In the genomic region with DNA sequence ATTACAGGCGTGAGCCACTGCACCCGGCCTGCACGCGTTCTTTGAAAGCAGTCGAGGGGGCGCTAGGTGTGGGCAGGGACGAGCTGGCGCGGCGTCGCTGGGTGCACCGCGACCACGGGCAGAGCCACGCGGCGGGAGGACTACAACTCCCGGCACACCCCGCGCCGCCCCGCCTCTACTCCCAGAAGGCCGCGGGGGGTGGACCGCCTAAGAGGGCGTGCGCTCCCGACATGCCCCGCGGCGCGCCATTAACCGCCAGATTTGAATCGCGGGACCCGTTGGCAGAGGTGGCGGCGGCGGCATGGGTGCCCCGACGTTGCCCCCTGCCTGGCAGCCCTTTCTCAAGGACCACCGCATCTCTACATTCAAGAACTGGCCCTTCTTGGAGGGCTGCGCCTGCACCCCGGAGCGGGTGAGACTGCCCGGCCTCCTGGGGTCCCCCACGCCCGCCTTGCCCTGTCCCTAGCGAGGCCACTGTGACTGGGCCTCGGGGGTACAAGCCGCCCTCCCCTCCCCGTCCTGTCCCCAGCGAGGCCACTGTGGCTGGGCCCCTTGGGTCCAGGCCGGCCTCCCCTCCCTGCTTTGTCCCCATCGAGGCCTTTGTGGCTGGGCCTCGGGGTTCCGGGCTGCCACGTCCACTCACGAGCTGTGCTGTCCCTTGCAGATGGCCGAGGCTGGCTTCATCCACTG, we compare ENCODE assay signal across 8 cellular contexts. TPM values are rescaled to one million over a fixed set of nuclear protein-coding genes. Genes with fewer than 3 reads are reported as not detected.
A peak's percentile ranks its signal among the peaks of the same experiment; 100 is the strongest.
DNase-seq lines count a peak whose midpoint lies in the region; ATAC-seq and TF ChIP-seq lines count a peak whose summit lies in the region.

TSS of gene BIRC5 (plus strand) at position 238 of the 690 bp plus-strand sequence. CDS start at position 302, 64 bp downstream.

- peaks cover 25% of the 10 kb centered on the region for H3K4me1 Mint-ChIP-seq in activated CD4-positive, alpha-beta T cell treated with anti-CD3 and anti-CD28 coated beads, Interleukin-2, amount 10 ng/mL, durations not matched to agents 7 days and 5 days
- H3K4me1 Mint-ChIP-seq in dendritic cell treated with granulocyte-macrophage colony-stimulating factor and Interleukin-4, amounts not matched to agents 40 ng/mL and 50 ng/mL, for 4 days (ENCODE audit: low read depth) = peaks cover 17% of the 10 kb centered on the region

- TF ChIP-seq POLR2A in GM19193 (IDR thresholded peaks at IDR 0.05; ENCODE audit: extremely low read depth, insufficient read depth, insufficient read length) = peak; percentile 51

- peak; percentile 82 for ATAC-seq in HG03571 (IDR thresholded peaks at IDR 0.05; ENCODE audit: unreplicated experiment)

- H3K4me3 ChIP-seq in liver (ENCODE audit: low read depth in 1 of 3, low read length in 3 of 3) = peak within 1 kb of the TSS in 1 of 3 donors; percentile 32

- H3K27ac ChIP-seq in liver (ENCODE audit: low read depth in 1 of 2, low read length in 2 of 2) = no peak within 1 kb of the TSS

- H3K27ac Mint-ChIP-seq in activated CD4-positive, alpha-beta T cell treated with anti-CD3 and anti-CD28 coated beads, Interleukin-2, amount 10 ng/mL, durations not matched to agents 7 days and 5 days = peak within 1 kb of the TSS; percentile 95
- no peak within 1 kb of the TSS for H3K27ac Mint-ChIP-seq in dendritic cell treated with granulocyte-macrophage colony-stimulating factor and Interleukin-4, amounts not matched to agents 40 ng/mL and 50 ng/mL, for 4 days

- H3K4me3 Mint-ChIP-seq in activated CD4-positive, alpha-beta T cell treated with anti-CD3 and anti-CD28 coated beads, Interleukin-2, amount 10 ng/mL, durations not matched to agents 7 days and 5 days = peak within 1 kb of the TSS; percentile 95
- peak within 1 kb of the TSS; percentile 66 for H3K4me3 Mint-ChIP-seq in dendritic cell treated with granulocyte-macrophage colony-stimulating factor and Interleukin-4, amounts not matched to agents 40 ng/mL and 50 ng/mL, for 4 days

- WGBS in liver = 2% methylated on average over 60 of the region's 60 CpGs

- no peaks in the 10 kb centered on the region for H3K27me3 Mint-ChIP-seq in activated CD4-positive, alpha-beta T cell treated with anti-CD3 and anti-CD28 coated beads, Interleukin-2, amount 10 ng/mL, durations not matched to agents 7 days and 5 days
- H3K27me3 Mint-ChIP-seq in dendritic cell treated with granulocyte-macrophage colony-stimulating factor and Interleukin-4, amounts not matched to agents 40 ng/mL and 50 ng/mL, for 4 days = no peaks in the 10 kb centered on the region

- POLR2A ChIA-PET in activated CD4-positive, alpha-beta T cell treated with anti-CD3 and anti-CD28 coated beads, Interleukin-2, amount 10 ng/mL, durations not matched to agents 7 days and 5 days (lab: Charles Lee) = no interaction called here

- intact Hi-C loops in dendritic cell treated with granulocyte-macrophage colony-stimulating factor and Interleukin-4, amounts not matched to agents 40 ng/mL and 50 ng/mL, for 4 days (cut with micrococcal nuclease) = no loop called here

- no peaks in the 10 kb centered on the region for H3K36me3 ChIP-seq in liver (ENCODE audit: control insufficient read depth in 4 of 4, insufficient read depth in 3 of 4, low read depth in 1 of 4, low read length in 3 of 4)

- H3K9ac ChIP-seq in liver (ENCODE audit: low read depth in 1 of 2, low read length in 2 of 2) = no peak within 1 kb of the TSS

- CTCF ChIA-PET in activated CD4-positive, alpha-beta T cell treated with anti-CD3 and anti-CD28 coated beads, Interleukin-2, amount 10 ng/mL, durations not matched to agents 7 days and 5 days (lab: Charles Lee) = interaction anchor here (0.7 to 1.7 kb wide), 3 partner anchors 12 to 92 kb away, joined by 3 to 4 read pairs (median 3); no protein-coding TSS in a partner anchor

- peaks cover 23% of the 10 kb centered on the region for H3K36me3 Mint-ChIP-seq in activated CD4-positive, alpha-beta T cell treated with anti-CD3 and anti-CD28 coated beads, Interleukin-2, amount 10 ng/mL, durations not matched to agents 7 days and 5 days (ENCODE audit: low read depth)
- no peaks in the 10 kb centered on the region for H3K36me3 Mint-ChIP-seq in dendritic cell treated with granulocyte-macrophage colony-stimulating factor and Interleukin-4, amounts not matched to agents 40 ng/mL and 50 ng/mL, for 4 days (ENCODE audit: low read depth)

- peaks cover 4 to 8% (median 6%) of the 10 kb centered on the region in 4 donors for H3K4me1 ChIP-seq in liver (ENCODE audit: control insufficient read depth in 4 of 4, insufficient read depth in 4 of 4, low read length in 3 of 4)

- H3K9me3 Mint-ChIP-seq in activated CD4-positive, alpha-beta T cell treated with anti-CD3 and anti-CD28 coated beads, Interleukin-2, amount 10 ng/mL, durations not matched to agents 7 days and 5 days = no peaks in the 10 kb centered on the region
- no peaks in the 10 kb centered on the region for H3K9me3 Mint-ChIP-seq in dendritic cell treated with granulocyte-macrophage colony-stimulating factor and Interleukin-4, amounts not matched to agents 40 ng/mL and 50 ng/mL, for 4 days

- TF ChIP-seq RAD21 in liver (IDR thresholded peaks at IDR 0.05) = no peak

- H3K27me3 ChIP-seq in liver (ENCODE audit: control insufficient read depth in 4 of 4, insufficient read depth in 4 of 4, low read length in 3 of 4) = no peaks in the 10 kb centered on the region

- H3K9me3 ChIP-seq in liver (ENCODE audit: control insufficient read depth in 4 of 4, low read length in 3 of 4) = no peaks in the 10 kb centered on the region

- no peak for TF ChIP-seq CTCF in AG09319 (IDR thresholded peaks at IDR 0.05; ENCODE audit: low read depth, low read length)
- TF ChIP-seq CTCF in liver (IDR thresholded peaks at IDR 0.05; ENCODE audit: low read depth, low read length, missing input control) = no peak

- DNase-seq in AG09319 (ENCODE audit: extremely low read depth, low read depth) (peak; percentile 50), NCI-H748 treated with DMSO at 0.1 percent for 48 hours (lab: John Stamatoyannopoulos, UW) (peak; percentile 55)
- peak; percentile 93 for DNase-seq in activated CD4-positive, alpha-beta T cell treated with anti-CD3 and anti-CD28 coated beads, Interleukin-2, amount 10 ng/mL, durations not matched to agents 7 days and 5 days
- peak; percentile 93 to 96 for DNase-seq in stimulated activated CD4-positive, alpha-beta T cell treated with anti-CD3 and anti-CD28 coated beads, Interleukin-2, amount 100 ng/mL, for 48 hours

TF ChIP-seq in liver, 16 proteins besides CTCF, POLR2A, EP300 and RAD21:
- TF ChIP-seq NR2F2 (IDR thresholded peaks at IDR 0.05) (no peak), YY1 (IDR thresholded peaks at IDR 0.05) (peak; percentile 66)

RNA-seq across cellular contexts. Expression of gene BIRC5, which starts in this region (rescaled TPM):
- 100 to 1,000 TPM; 113 to 117 TPM for total RNA-seq in activated CD4-positive, alpha-beta T cell treated with anti-CD3 and anti-CD28 coated beads, Interleukin-2, amount 10 ng/mL, durations not matched to agents 7 days and 5 days
- total RNA-seq in liver = 10 to 100 TPM in 1 of 2 donors, under 1 TPM in 1; 0.42 to 73.2 TPM
- polyA plus RNA-seq in liver = 1 to 10 TPM; 2.2 to 3.9 TPM
